ENCODE assay signal across 10 cellular contexts in genomic region chr3:181694805-181695660, GRCh38. TPM values are rescaled to one million over a fixed set of nuclear protein-coding genes. Genes with fewer than 3 reads are reported as not detected.
A peak's percentile ranks its signal among the peaks of the same experiment; 100 is the strongest.
DNase-seq lines count a peak whose midpoint lies in the region; ATAC-seq and TF ChIP-seq lines count a peak whose summit lies in the region.
"Had no signal": no experiment of that assay in that cellular context is flagged by ENCODE, and none has a peak within 500 bp of the region (broad histone marks: within the 10 kb centered on the region; RNA-seq: fewer than 3 reads in every experiment).

No MANE protein-coding gene starts in this region.

- peak; percentile 70 for DNase-seq in H9
- DNase-seq in colonic mucosa, result no peak
- no peak for DNase-seq in G401 (ENCODE audit: low spot score)
- DNase-seq in DMS153 treated with DMSO at 0.1 percent for 48 hours (lab: John Stamatoyannopoulos, UW; ENCODE audit: unreplicated experiment), result no peak
- no peak for DNase-seq in activated CD8-positive, alpha-beta memory T cell treated with anti-CD3 and anti-CD28 coated beads, Interleukin-2, amount 50 U/mL, for 4 hours
- DNase-seq: T-helper 1 cell had no signal

- no peak overlapping the region for H4K8ac ChIP-seq in H9 (replicated peaks; ENCODE audit: insufficient read length, low read depth, low read length)

- H3K4me1 ChIP-seq in H9 (ENCODE audit: insufficient read depth, low read length) (peaks cover 6% of the 10 kb centered on the region; the same call in 1 of the 2 replicates), colonic mucosa (no peaks in the 10 kb centered on the region)

- H3K27me3 ChIP-seq in H9 (ENCODE audit: insufficient read depth, low read length) (peaks cover 12% of the 10 kb centered on the region; the same call in 1 of the 2 replicates), colonic mucosa (peaks cover 51% of the 10 kb centered on the region), layer of hippocampus (ENCODE audit: control insufficient read depth, insufficient read depth, low read length) (peaks cover 8% of the 10 kb centered on the region)

- H2AK5ac ChIP-seq in H9 (ENCODE audit: insufficient read length, low read length), result no peak overlapping the region

- no peak overlapping the region for H3K27ac ChIP-seq in H9 (ENCODE audit: insufficient read length, low read depth, low read length)
- no peak overlapping the region for H3K27ac ChIP-seq in colonic mucosa
- H3K27ac ChIP-seq in layer of hippocampus (ENCODE audit: low read depth, low read length), result peak overlapping the region; percentile 94
- H3K27ac ChIP-seq in skin epidermis, result peak overlapping the region in 5 of 21 experiments; percentile 13 to 40 (median 21)

- no peak overlapping the region for H4K5ac ChIP-seq in H9 (ENCODE audit: insufficient read length, low read depth, low read length)

- no peak overlapping the region for H2BK20ac ChIP-seq in H9 (ENCODE audit: low read depth, low read length, poor library complexity, severe bottlenecking)

- H4K91ac ChIP-seq in H9 (ENCODE audit: insufficient read length, low read depth, low read length), result no peak overlapping the region

- H3K36me3 ChIP-seq in colonic mucosa, result no peaks in the 10 kb centered on the region

- no peak overlapping the region for H3K18ac ChIP-seq in H9 (ENCODE audit: insufficient read length, low read depth, low read length)

- H2AFZ ChIP-seq in H9 (ENCODE audit: low read length), result no peak overlapping the region

- no peaks in the 10 kb centered on the region for H3K36me3 Mint-ChIP-seq in H9 (ENCODE audit: insufficient read depth in 1 of 3, low read depth in 3 of 3)

- H3K4me3 ChIP-seq in colonic mucosa, result peak overlapping the region; percentile 22
- H3K4me3 ChIP-seq in skin epidermis, result peak overlapping the region; percentile 18 to 50 (median 24)

- H3K9me3 ChIP-seq in H9 (ENCODE audit: control insufficient read depth, low read depth, low read length), result no peaks in the 10 kb centered on the region
- H3K9me3 ChIP-seq in colonic mucosa, result no peaks in the 10 kb centered on the region

- no peak overlapping the region for H3K9ac ChIP-seq in H9 (ENCODE audit: extremely low read depth, insufficient read length, low read length)
- peak overlapping the region in 1 of 2 donors; percentile 53 for H3K9ac ChIP-seq in colonic mucosa (ENCODE audit: low read depth in 2 of 2, low read length in 2 of 2)

- H3K56ac ChIP-seq in H9 (ENCODE audit: insufficient read length, low read depth, low read length), result no peak overlapping the region

- no peak for ATAC-seq in GM21723 (IDR thresholded peaks at IDR 0.05; ENCODE audit: unreplicated experiment)

- H3K4me3 Mint-ChIP-seq in H9, result peak overlapping the region in 1 of 2 experiments; percentile 83; a peak in 3 of 5 replicates

- intact Hi-C loops in colonic mucosa (cut with DNase I), result no loop called here

- H3K4me1 Mint-ChIP-seq in H9, result peaks cover 31 to 57% of the 10 kb centered on the region in 2 experiments

- in situ Hi-C loops in G401 (cut with HindIII; ENCODE audit: low sequenced_read_pairs), result no loop called here

- no CpG with 5 or more reads among the region's 53 CpGs for WGBS in H9 (ENCODE audit: extremely low coverage, insufficient read length, low lambda C conversion rate)

- TF ChIP-seq CTCF in H9 (conservative IDR thresholded peaks at IDR 0.05) (no peak), colonic mucosa (IDR thresholded peaks at IDR 0.05) (no peak)

- no peak overlapping the region for H3K23ac ChIP-seq in H9 (ENCODE audit: insufficient read length, low read depth, low read length)

- no peaks in the 10 kb centered on the region for H4K20me1 ChIP-seq in H9 (ENCODE audit: control insufficient read depth, insufficient read depth, insufficient read length)

- H2BK120ac ChIP-seq in H9 (ENCODE audit: low read depth, low read length, poor library complexity, severe bottlenecking), result no peak overlapping the region

- no peaks in the 10 kb centered on the region for H3K79me2 ChIP-seq in H9 (ENCODE audit: insufficient read depth, low read length)

- peak overlapping the region; percentile 100 for H3K4me2 ChIP-seq in H9 (ENCODE audit: insufficient read depth, insufficient read length, low read length)

- H2BK5ac ChIP-seq in H9 (ENCODE audit: insufficient read length, low read length), result no peak overlapping the region

- no peak overlapping the region for H3T11ph ChIP-seq in H9 (ENCODE audit: low read length)

- no peaks in the 10 kb centered on the region; a peak in 1 of 5 replicates for H3K9me3 Mint-ChIP-seq in H9

- H2BK15ac ChIP-seq in H9 (ENCODE audit: low read depth, low read length), result no peak overlapping the region

- no peak overlapping the region for H3K4ac ChIP-seq in H9 (ENCODE audit: low read depth, low read length)

- no peak overlapping the region for H3K27ac Mint-ChIP-seq in H9

- H3K27me3 Mint-ChIP-seq in H9 (ENCODE audit: low read depth), result no peaks in the 10 kb centered on the region

- H3K14ac ChIP-seq in H9 (ENCODE audit: insufficient read depth, low read length), result peak overlapping the region; percentile 39; the same call in 1 of the 2 replicates

- peaks cover 19% of the 10 kb centered on the region for H3K23me2 ChIP-seq in H9 (ENCODE audit: insufficient read length, low read depth, low read length, poor library complexity, severe bottlenecking)

- H3K79me1 ChIP-seq in H9 (ENCODE audit: insufficient read depth, low read depth, low read length, poor library complexity, severe bottlenecking), result no peaks in the 10 kb centered on the region

- H2BK12ac ChIP-seq in H9 (ENCODE audit: insufficient read length, low read depth, low read length), result no peak overlapping the region

RNA-seq across cellular contexts. Expression of gene SOX2, which starts 16.7 kb away (rescaled TPM):
- total RNA-seq in H9 (2021), result 307 and 316 TPM in 2 replicates
- under 1 TPM; 0.25 to 0.35 TPM for total RNA-seq in colonic mucosa
- total RNA-seq in G401 (2014; rRNA removed; shearing (Covaris generic)), result not detected in 2 replicates
- total RNA-seq: HT1080 had no signal

Comparison
In these comparisons a context has a peak if more than half of its experiments do, and no peak if none do; other contexts are left out.
1. RNA of gene SOX2, which starts 16.7 kb away (total RNA-seq): 307 to 316 TPM in H9; 0.25 to 0.35 TPM in colonic mucosa and not detected in G401; every median in the first group is over 100 times any median in the second.